In the genomic region with DNA sequence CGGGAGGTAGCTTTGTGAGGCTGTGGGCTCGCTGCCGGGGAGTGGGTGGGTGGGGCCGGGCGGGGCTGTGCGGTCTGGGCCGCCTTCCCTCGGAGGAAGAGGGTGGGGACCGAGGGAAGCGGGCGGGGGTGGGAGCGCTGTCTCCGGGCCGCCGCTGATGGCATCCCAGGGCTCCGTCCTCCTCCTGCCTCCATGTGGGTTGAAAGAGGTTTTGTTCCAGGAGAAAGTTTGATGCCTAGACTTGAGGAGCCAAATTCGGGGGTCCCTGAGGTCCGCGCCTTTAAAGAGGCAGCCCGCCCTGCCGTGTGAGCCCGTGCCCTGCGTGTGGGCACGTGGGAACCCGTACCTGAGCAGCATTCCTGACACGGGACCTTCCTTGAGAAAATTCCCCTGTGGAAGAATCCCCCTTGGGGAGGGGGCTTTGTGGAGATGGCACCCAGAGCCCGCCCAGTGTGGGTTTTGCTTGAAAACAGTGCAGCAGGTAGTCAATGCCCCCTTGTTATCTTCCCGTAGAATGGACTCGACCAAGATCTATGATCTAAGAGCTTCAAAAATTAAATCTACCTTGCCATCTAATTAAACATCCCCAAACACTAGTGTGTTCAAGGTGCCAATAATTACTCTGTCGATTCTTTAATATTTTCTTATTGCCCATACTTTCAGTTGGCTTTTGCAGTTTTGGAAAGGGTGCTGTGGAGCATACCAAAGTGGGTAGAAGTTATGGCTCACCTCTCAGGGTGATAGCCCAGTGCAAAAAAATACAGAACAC, we compare ENCODE assay signal across 8 cellular contexts.
DNase-seq lines count a peak whose midpoint lies in the region; ATAC-seq and TF ChIP-seq lines count a peak whose summit lies in the region.

No MANE protein-coding gene starts in this region.

- WGBS in heart right ventricle, 2 donors = 6 to 7% methylated on average over 30 of the region's 30 CpGs

- H3K4me2 ChIP-seq in DND-41 (ENCODE audit: insufficient read depth, low read length) = peak overlapping the region; percentile 93

- intact Hi-C loops in heart right ventricle (cut with DNase I) = loop anchor here in 7 of 10 donors (5.0 to 10.0 kb wide), 6 partner anchors 35 to 158 kb away; no protein-coding TSS in a partner anchor
- intact Hi-C loops in gastrocnemius medialis (cut with DNase I; ENCODE audit: low total_unique reads) = no loop called here

- peak overlapping the region; percentile 64 for H3K4me3 Mint-ChIP-seq in HFFc6

- no peaks in the 10 kb centered on the region for H3K36me3 ChIP-seq in DND-41 (ENCODE audit: insufficient read depth, low read length)
- H3K36me3 ChIP-seq in WERI-Rb-1 = no peaks in the 10 kb centered on the region; the same call in 1 of the 2 replicates
- H3K36me3 ChIP-seq in heart right ventricle = no peaks in the 10 kb centered on the region
- H3K36me3 ChIP-seq in gastrocnemius medialis = no peaks in the 10 kb centered on the region

- in situ Hi-C loops in gastrocnemius medialis (cut with MboI; ENCODE audit: low sequenced_read_pairs in 4 of 4) = no loop called here

- no peaks in the 10 kb centered on the region for H3K36me3 Mint-ChIP-seq in HFFc6 (ENCODE audit: low read depth)

- TF ChIP-seq CTCF in DND-41 (IDR thresholded peaks at IDR 0.05; ENCODE audit: borderline replicate concordance, extremely low read depth, low read length, poor library complexity, severe bottlenecking) (no peak), HFFc6 (IDR thresholded peaks at IDR 0.05) (no peak), WERI-Rb-1 (IDR thresholded peaks at IDR 0.05; ENCODE audit: low read depth, low read length) (no peak), heart right ventricle (IDR thresholded peaks at IDR 0.05) (no peak), gastrocnemius medialis (IDR thresholded peaks at IDR 0.05 in 4 of 5, conservative IDR thresholded peaks at IDR 0.05 in 1 of 5) (no peak)

- H3K27me3 ChIP-seq in DND-41 (ENCODE audit: insufficient read depth, low read length, poor library complexity) = peaks cover 41% of the 10 kb centered on the region
- no peaks in the 10 kb centered on the region for H3K27me3 ChIP-seq in WERI-Rb-1 (ENCODE audit: insufficient read depth, low read depth, severe bottlenecking)
- H3K27me3 ChIP-seq in heart right ventricle = peaks cover 0 to 6% (median 0%) of the 10 kb centered on the region in 7 donors
- H3K27me3 ChIP-seq in gastrocnemius medialis = no peaks in the 10 kb centered on the region

- no peaks in the 10 kb centered on the region for H3K4me1 Mint-ChIP-seq in HFFc6 (ENCODE audit: low read depth)

- H3K4me1 ChIP-seq in DND-41 (ENCODE audit: insufficient read depth, low read length) (peaks cover 15% of the 10 kb centered on the region), heart right ventricle (peaks cover 0 to 49% (median 31%) of the 10 kb centered on the region in 9 donors), gastrocnemius medialis (peaks cover 11 to 15% of the 10 kb centered on the region in 2 donors)

- H3K27ac ChIP-seq in DND-41 (ENCODE audit: low read length) (no peak overlapping the region), WERI-Rb-1 (no peak overlapping the region), heart right ventricle (peak overlapping the region; percentile 73 to 93 (median 88)), gastrocnemius medialis (peak overlapping the region; percentile 70 to 79 (median 77))

- ATAC-seq in DND-41 (ENCODE audit: insufficient read depth, low read depth) (peak; percentile 68), heart right ventricle (peak; percentile 46 to 76 (median 57)), gastrocnemius medialis (peak; percentile 48 to 51)

- no peak overlapping the region for H3K27ac Mint-ChIP-seq in HFFc6

- H3K4me3 ChIP-seq in DND-41 (ENCODE audit: low read depth in 1 of 2, low read length in 2 of 2) (peak overlapping the region; percentile 19 to 73; a peak in 3 of 4 replicates), WERI-Rb-1 (ENCODE audit: low read depth, low read length) (peak overlapping the region; percentile 47), heart right ventricle (peak overlapping the region; percentile 61 to 92 (median 82)), gastrocnemius medialis (peak overlapping the region; percentile 65 to 88 (median 74))

- TF ChIP-seq POLR2A in gastrocnemius medialis (IDR thresholded peaks at IDR 0.05) = no peak

- H4K20me1 ChIP-seq in DND-41 (ENCODE audit: insufficient read depth, low read length) = no peaks in the 10 kb centered on the region

- peak overlapping the region; percentile 38; the same call in 1 of the 2 replicates for H3K9ac ChIP-seq in DND-41 (ENCODE audit: low read depth, low read length)

- H3K9me3 ChIP-seq in DND-41 (ENCODE audit: insufficient read depth, low read length, severe bottlenecking) = no peaks in the 10 kb centered on the region
- no peaks in the 10 kb centered on the region for H3K9me3 ChIP-seq in WERI-Rb-1 (ENCODE audit: severe bottlenecking)
- H3K9me3 ChIP-seq in heart right ventricle = no peaks in the 10 kb centered on the region
- H3K9me3 ChIP-seq in gastrocnemius medialis = no peaks in the 10 kb centered on the region

- peaks cover 29% of the 10 kb centered on the region for H3K27me3 Mint-ChIP-seq in HFFc6 (ENCODE audit: insufficient read depth)

- H3K79me2 ChIP-seq in DND-41 (ENCODE audit: insufficient read depth, low read length) = no peaks in the 10 kb centered on the region

- DNase-seq in DND-41 (no peak), HFFc6 (no peak), WERI-Rb-1 (no peak), heart right ventricle (peak in 1 of 2 donors; percentile 28), gastrocnemius medialis (no peak), kidney glomerular epithelial cell (lab: John Stamatoyannopoulos, UW) (no peak), NCI-H1105 treated with DMSO at 0.1 percent for 48 hours (lab: John Stamatoyannopoulos, UW) (no peak), NCI-H187 (lab: John Stamatoyannopoulos, UW) (no peak)

- H2AFZ ChIP-seq in DND-41 (ENCODE audit: low read depth, low read length) = peak overlapping the region; percentile 65

- H3K9me3 Mint-ChIP-seq in HFFc6 = no peaks in the 10 kb centered on the region

Comparison
In these comparisons a context has a peak if more than half of its experiments do, and no peak if none do; other contexts are left out.
1. H3K27ac ChIP-seq: peak in heart right ventricle (10 of 10) and gastrocnemius medialis (4 of 4); none in DND-41 (single experiment) and WERI-Rb-1 (single experiment).
2. Peak in every context shown above with its lines, with median percentiles within 50 percentile points of each other: ATAC-seq and H3K4me3 ChIP-seq.